In genomic region chr16:11001611-11002010, GRCh38 we compare ENCODE assay signal across 22 cellular contexts.
"Had no signal": no experiment of that assay in that cellular context is flagged by ENCODE, and none has a peak within 500 bp of the region (broad histone marks: within the 10 kb centered on the region; RNA-seq: fewer than 3 reads in every experiment).

No MANE protein-coding gene starts in this region.

- H3K27ac ChIP-seq: HL-60, RWPE1 had no signal

- DNase-seq: Karpas-422, KG1, NCI-H1092, NCI-H1105 treated with DMSO at 0.1 percent for 48 hours, NCI-H1436, NCI-H187, NCI-H2029, NCI-H2081 treated with DMSO at 0.1 percent for 48 hours, NCI-H2171, NCI-H226, NCI-H446, NCI-H510A, NCI-H524 treated with DMSO at 0.1 percent for 48 hours, NCI-H69, NCI-H774, SHP77, SK-N-SH, SW 1271 had no signal

- H3K27me3 ChIP-seq: MG63 had no signal

- FAIRE-seq: HTR-8/SVneo had no signal

- H3K4me3 ChIP-seq: MG63 had no signal

- H3K9me3 ChIP-seq: MG63, SK-N-SH had no signal
